Comparison of ENCODE assay signal across 9 cellular contexts in the genomic region with DNA sequence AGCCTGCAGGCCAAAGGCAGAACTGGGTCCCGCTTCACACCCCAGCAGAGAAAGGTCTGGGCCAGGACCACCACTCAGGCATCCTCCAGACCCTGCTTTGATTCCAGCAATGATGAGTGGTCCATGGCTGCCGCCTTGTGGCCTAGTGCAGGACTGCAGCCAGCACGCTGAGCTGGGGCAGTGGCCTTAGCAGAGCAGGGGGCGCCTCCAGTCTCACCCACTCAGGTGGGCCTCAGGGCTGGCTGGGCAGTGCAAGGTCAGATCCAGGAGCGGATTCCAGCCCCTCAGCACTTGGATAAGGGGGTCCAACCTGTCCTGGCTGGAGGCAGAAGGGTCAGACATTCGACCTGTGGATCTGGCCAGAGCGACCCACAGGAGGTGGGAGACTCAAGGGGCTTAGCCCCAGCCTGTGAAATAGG. TPM values are rescaled to one million over a fixed set of nuclear protein-coding genes. Genes with fewer than 3 reads are reported as not detected.
DNase-seq lines count a peak whose midpoint lies in the region; ATAC-seq and TF ChIP-seq lines count a peak whose summit lies in the region.
"Had no signal": no experiment of that assay in that cellular context is flagged by ENCODE, and none has a peak within 500 bp of the region (broad histone marks: within the 10 kb centered on the region; RNA-seq: fewer than 3 reads in every experiment).

No MANE protein-coding gene starts in this region.

- ATAC-seq in HCT116: peak; percentile 74
- ATAC-seq in GM21529 (IDR thresholded peaks at IDR 0.05; ENCODE audit: unreplicated experiment): no peak

- peak; percentile 88 for TF ChIP-seq RAD21 in HCT116 (IDR thresholded peaks at IDR 0.05; ENCODE audit: low read depth)

- H3K79me2 ChIP-seq in HCT116 (ENCODE audit: insufficient read depth, low read length): no peaks in the 10 kb centered on the region

- no peak overlapping the region for H3K27ac ChIP-seq in HCT116 (ENCODE audit: low read depth, low read length)
- H3K27ac ChIP-seq in Peyer's patch: no peak overlapping the region

- H3K36me3 ChIP-seq in HCT116 (ENCODE audit: control insufficient read depth in 1 of 2, insufficient read depth in 2 of 2, low read length in 2 of 2) (0 out of 4 replicates have a peak, but pooled peaks cover 0 to 2% of the 10 kb centered on the region in 2 experiments), Peyer's patch (peaks cover 0 to 46% (median 0%) of the 10 kb centered on the region in 3 donors)

- BruUV-seq in HCT116 (replicated peaks; lab: Mats Ljungman, UMichigan): no TSS peak

- H3K4me3 ChIP-seq in HCT116 (replicated peaks in 1 of 2; ENCODE audit: low read depth in 1 of 2, low read length in 2 of 2) (no peak overlapping the region), Peyer's patch (no peak overlapping the region), foreskin fibroblast (ENCODE audit: low read depth in 1 of 2, low read length in 2 of 2) (no peak overlapping the region)

- H3K4me1 ChIP-seq in HCT116 (ENCODE audit: control insufficient read depth in 1 of 2, insufficient read depth in 2 of 2, low read length in 2 of 2): peaks cover 0 to 13% of the 10 kb centered on the region in 2 experiments; a peak in 3 of 4 replicates
- H3K4me1 ChIP-seq in Peyer's patch: peaks cover 0 to 10% (median 0%) of the 10 kb centered on the region in 4 donors

- DNase-seq in CD1c-positive myeloid dendritic cell (ENCODE audit: extremely low spot score) (peak; percentile 61), HCT116 (ENCODE audit: low read depth, low spot score) (no peak), Peyer's patch (peak; percentile 67 to 85 (median 78)), foreskin fibroblast (peak in 1 of 2 donors; percentile 65), osteocyte (ENCODE audit: extremely low spot score, unreplicated experiment) (peak; percentile 89), type B pancreatic cell (ENCODE audit: extremely low spot score, unreplicated experiment) (peak; percentile 86)
- peak; percentile 49 for DNase-seq in activated T-helper 1 cell treated with anti-CD3 and anti-CD28 coated beads, Interleukin-12 subunit alpha, Interleukin-12 subunit beta, Interleukin-2, Interleukin-4 antibody, amounts not matched to agents 30 ng/mL and 10 ng/mL and 1 ng/mL, durations not matched to agents 14 hours and 24 hours and 36 hours (ENCODE audit: low spot score)

- H3K9me3 ChIP-seq in HCT116 (ENCODE audit: control insufficient read depth in 1 of 2, insufficient read depth in 1 of 2, low read depth in 1 of 2, low read length in 2 of 2) (no peaks in the 10 kb centered on the region), Peyer's patch (no peaks in the 10 kb centered on the region)

- intact Hi-C loops in HCT116 (cut with micrococcal nuclease): loop anchor here (1.0 to 5.0 kb wide), 2 partner anchors 98 to 211 kb away; no protein-coding TSS in a partner anchor
- intact Hi-C loops in activated T-helper 1 cell treated with anti-CD3 and anti-CD28 coated beads, Interleukin-12 subunit alpha, Interleukin-12 subunit beta, Interleukin-2, Interleukin-4 antibody, amounts not matched to agents 30 ng/mL and 10 ng/mL and 1 ng/mL, durations not matched to agents 14 hours and 24 hours and 36 hours (cut with micrococcal nuclease): loop anchor here (1.0 kb wide), 3 partner anchors 98 to 212 kb away; no protein-coding TSS in a partner anchor

- H2AFZ ChIP-seq in HCT116 (ENCODE audit: low read depth, low read length, poor library complexity, severe bottlenecking): no peak overlapping the region

- H3K9me3 Mint-ChIP-seq in activated T-helper 1 cell treated with anti-CD3 and anti-CD28 coated beads, Interleukin-12 subunit alpha, Interleukin-12 subunit beta, Interleukin-2, Interleukin-4 antibody, amounts not matched to agents 30 ng/mL and 10 ng/mL and 1 ng/mL, durations not matched to agents 14 hours and 24 hours and 36 hours: no peaks in the 10 kb centered on the region
- H3K9me3 Mint-ChIP-seq in osteocyte (ENCODE audit: unreplicated experiment): no peaks in the 10 kb centered on the region
- H3K9me3 Mint-ChIP-seq in type B pancreatic cell: no peaks in the 10 kb centered on the region
- H3K9me3 Mint-ChIP-seq: IgD-negative memory B cell had no signal

- no peaks in the 10 kb centered on the region for H3K9me2 ChIP-seq in HCT116 (ENCODE audit: insufficient read depth)

- H3K27me3 ChIP-seq in HCT116 (ENCODE audit: insufficient read depth, low read length) (peaks cover 17% of the 10 kb centered on the region), Peyer's patch (no peaks in the 10 kb centered on the region)

- TF ChIP-seq POLR2A in HCT116 (IDR thresholded peaks at IDR 0.05; ENCODE audit: borderline replicate concordance, extremely low read depth, insufficient read depth, insufficient read length) (no peak), Peyer's patch (IDR thresholded peaks at IDR 0.05) (no peak)

- H3K36me3 Mint-ChIP-seq in activated T-helper 1 cell treated with anti-CD3 and anti-CD28 coated beads, Interleukin-12 subunit alpha, Interleukin-12 subunit beta, Interleukin-2, Interleukin-4 antibody, amounts not matched to agents 30 ng/mL and 10 ng/mL and 1 ng/mL, durations not matched to agents 14 hours and 24 hours and 36 hours (ENCODE audit: low read depth): peaks cover 14% of the 10 kb centered on the region
- H3K36me3 Mint-ChIP-seq in osteocyte (ENCODE audit: unreplicated experiment) (peaks cover 11% of the 10 kb centered on the region), type B pancreatic cell (no peaks in the 10 kb centered on the region)
- H3K36me3 Mint-ChIP-seq: IgD-negative memory B cell had no signal

- TF ChIP-seq CTCF in HCT116 (IDR thresholded peaks at IDR 0.05 in 2 of 3, conservative IDR thresholded peaks at IDR 0.05 in 1 of 3; ENCODE audit: borderline replicate concordance in 1 of 3, insufficient read depth in 1 of 3, low read depth in 2 of 3, low read length in 2 of 3) (peak; percentile 88 to 96 (median 96)), Peyer's patch (IDR thresholded peaks at IDR 0.05) (peak; percentile 79 to 92 (median 84)), foreskin fibroblast (IDR thresholded peaks at IDR 0.05; ENCODE audit: low read depth, low read length) (peak; percentile 91), osteocyte (IDR thresholded peaks at IDR 0.05) (peak; percentile 85), type B pancreatic cell (conservative IDR thresholded peaks at IDR 0.05) (peak; percentile 90)

- POLR2A ChIA-PET in HCT116 (lab: Charles Lee): interaction anchor here (1.4 kb wide), 1 partner anchor 98 kb away, joined by 5 read pairs; no protein-coding TSS in a partner anchor

- CTCF ChIA-PET in HCT116 (lab: Charles Lee): interaction anchor here (0.6 to 3.0 kb wide), 23 partner anchors 8 to 494 kb away, joined by 3 to 41 read pairs (median 6); a partner anchor contains a TSS

- no peak overlapping the region for H3K4me3 Mint-ChIP-seq in activated T-helper 1 cell treated with anti-CD3 and anti-CD28 coated beads, Interleukin-12 subunit alpha, Interleukin-12 subunit beta, Interleukin-2, Interleukin-4 antibody, amounts not matched to agents 30 ng/mL and 10 ng/mL and 1 ng/mL, durations not matched to agents 14 hours and 24 hours and 36 hours
- H3K4me3 Mint-ChIP-seq in osteocyte (ENCODE audit: unreplicated experiment) (no peak overlapping the region), type B pancreatic cell (no peak overlapping the region)
- H3K4me3 Mint-ChIP-seq: IgD-negative memory B cell had no signal

- H3K27me3 Mint-ChIP-seq in activated T-helper 1 cell treated with anti-CD3 and anti-CD28 coated beads, Interleukin-12 subunit alpha, Interleukin-12 subunit beta, Interleukin-2, Interleukin-4 antibody, amounts not matched to agents 30 ng/mL and 10 ng/mL and 1 ng/mL, durations not matched to agents 14 hours and 24 hours and 36 hours (ENCODE audit: insufficient read depth): peaks cover 10% of the 10 kb centered on the region
- peaks cover 9% of the 10 kb centered on the region for H3K27me3 Mint-ChIP-seq in osteocyte (ENCODE audit: unreplicated experiment)
- H3K27me3 Mint-ChIP-seq in type B pancreatic cell: peaks cover 18% of the 10 kb centered on the region

- peaks cover 43% of the 10 kb centered on the region for H3K4me1 Mint-ChIP-seq in activated T-helper 1 cell treated with anti-CD3 and anti-CD28 coated beads, Interleukin-12 subunit alpha, Interleukin-12 subunit beta, Interleukin-2, Interleukin-4 antibody, amounts not matched to agents 30 ng/mL and 10 ng/mL and 1 ng/mL, durations not matched to agents 14 hours and 24 hours and 36 hours (ENCODE audit: low read depth)
- H3K4me1 Mint-ChIP-seq in osteocyte (ENCODE audit: unreplicated experiment): peaks cover 15% of the 10 kb centered on the region
- H3K4me1 Mint-ChIP-seq in type B pancreatic cell (ENCODE audit: unreplicated experiment): peaks cover 9% of the 10 kb centered on the region

- peak overlapping the region; percentile 50 for H3K27ac Mint-ChIP-seq in activated T-helper 1 cell treated with anti-CD3 and anti-CD28 coated beads, Interleukin-12 subunit alpha, Interleukin-12 subunit beta, Interleukin-2, Interleukin-4 antibody, amounts not matched to agents 30 ng/mL and 10 ng/mL and 1 ng/mL, durations not matched to agents 14 hours and 24 hours and 36 hours
- H3K27ac Mint-ChIP-seq in osteocyte (ENCODE audit: unreplicated experiment) (peak overlapping the region; percentile 60), type B pancreatic cell (peak overlapping the region; percentile 48)

- H3K4me2 ChIP-seq in HCT116 (ENCODE audit: low read length): no peak overlapping the region

- no peaks in the 10 kb centered on the region for H4K20me1 ChIP-seq in HCT116 (ENCODE audit: insufficient read depth)

- no peak overlapping the region for H3K9ac ChIP-seq in HCT116 (ENCODE audit: low read length)

- RAD21 ChIA-PET in HCT116 (lab: Charles Lee; ENCODE audit: low non-redundant PET in 1 of 2, low total read pairs in 2 of 2, uncharacterized antibody in 2 of 2, unreplicated experiment in 2 of 2): interaction anchor here (0.6 to 2.0 kb wide), 7 partner anchors 85 to 213 kb away, joined by 3 to 11 read pairs (median 5); no protein-coding TSS in a partner anchor

RNA-seq across cellular contexts. Expression of a gene that starts 9.6 kb away (rescaled TPM):
- 7.6 TPM for total RNA-seq in HCT116 (2021; ENCODE audit: unreplicated experiment)
- polyA plus RNA-seq in HCT116 (2012): 16.7 and 17.1 TPM in 2 replicates
- 10 to 100 TPM in 3 of 4 donors, 1 to 10 TPM in 1; 8.4 to 75.9 (median 33.1) TPM for total RNA-seq in Peyer's patch
- total RNA-seq in activated T-helper 1 cell treated with anti-CD3 and anti-CD28 coated beads, Interleukin-12 subunit alpha, Interleukin-12 subunit beta, Interleukin-2, Interleukin-4 antibody, amounts not matched to agents 30 ng/mL and 10 ng/mL and 1 ng/mL, durations not matched to agents 14 hours and 24 hours and 36 hours: 0.57 and 0.64 TPM in 2 replicates
- not detected in 2 replicates for total RNA-seq in osteocyte
- total RNA-seq in type B pancreatic cell (ENCODE audit: low replicate concordance): 2.8 and 3.8 TPM in 2 replicates
- polyA plus RNA-seq: IgD-negative memory B cell had no signal
